Comparison of ENCODE assay signal across 8 cellular contexts in the genomic region with DNA sequence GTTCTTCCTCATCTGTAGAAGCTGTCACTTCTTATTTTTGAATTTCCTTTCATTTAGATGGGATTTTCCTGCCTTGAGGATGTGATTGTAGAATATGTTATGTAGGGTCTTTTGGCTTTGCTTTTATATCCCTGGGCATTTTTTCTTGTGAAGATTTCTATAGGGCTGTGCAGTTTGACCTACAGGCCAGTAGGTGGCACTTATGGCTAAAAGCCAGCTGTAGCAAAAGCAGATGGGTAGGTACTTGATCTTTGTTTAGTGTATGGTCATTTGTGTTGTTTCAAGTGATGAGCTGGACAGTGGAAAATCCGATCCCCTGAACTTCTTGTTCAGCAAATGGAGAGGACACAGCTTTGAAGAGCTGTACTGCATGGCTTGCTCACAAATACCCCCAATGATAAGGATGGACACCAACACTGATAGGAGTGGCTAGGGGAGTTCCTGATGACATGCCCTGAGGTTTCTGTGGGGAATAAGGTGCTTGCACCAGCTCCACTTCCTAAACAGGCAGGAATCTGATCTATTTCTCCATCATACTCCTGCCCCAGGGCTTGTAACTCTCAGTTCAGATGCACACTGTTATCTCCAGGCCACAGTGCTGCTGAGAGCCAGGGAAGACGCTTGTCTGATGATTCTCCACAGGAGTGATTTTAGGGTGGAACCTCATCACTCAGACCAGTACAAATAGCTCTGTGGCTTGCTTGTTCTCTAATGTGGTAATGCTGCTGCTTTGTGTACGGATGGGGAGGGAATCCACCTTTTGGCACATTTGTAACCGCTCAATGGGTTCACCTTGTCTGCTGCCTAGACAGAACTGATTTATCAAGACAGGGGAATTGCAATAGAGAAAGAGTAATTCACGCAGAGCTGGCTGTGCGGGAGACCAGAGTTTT.
A peak's percentile ranks its signal among the peaks of the same experiment; 100 is the strongest.
DNase-seq lines count a peak whose midpoint lies in the region; ATAC-seq lines count a peak whose summit lies in the region.

No MANE protein-coding gene starts in this region.

- H3K4me3 Mint-ChIP-seq in CD4-positive, alpha-beta memory T cell: no peak overlapping the region

- no peaks in the 10 kb centered on the region for H3K4me1 ChIP-seq in CD4-positive, alpha-beta memory T cell (ENCODE audit: insufficient read depth, low read length)

- H3K27ac ChIP-seq in CD4-positive, alpha-beta memory T cell (ENCODE audit: low read depth, low read length): no peak overlapping the region

- H3K27me3 ChIP-seq in CD4-positive, alpha-beta memory T cell (ENCODE audit: insufficient read depth, low read length): no peaks in the 10 kb centered on the region

- ATAC-seq in GM19324 (IDR thresholded peaks at IDR 0.05; ENCODE audit: low FRiP score, unreplicated experiment): peak; percentile 75
- ATAC-seq in HG03432 (IDR thresholded peaks at IDR 0.05; ENCODE audit: unreplicated experiment): peak; percentile 87

- H3K36me3 Mint-ChIP-seq in CD4-positive, alpha-beta memory T cell: no peaks in the 10 kb centered on the region

- intact Hi-C loops in CD4-positive, alpha-beta memory T cell (cut with micrococcal nuclease): no loop called here

- CTCF ChIA-PET in CD4-positive, alpha-beta memory T cell (lab: Charles Lee; ENCODE audit: partially characterized antibody): no interaction called here

- no peak overlapping the region for H3K4me3 ChIP-seq in CD4-positive, alpha-beta memory T cell (ENCODE audit: low read length in 2 of 2)

- peaks cover 0 to 2% (median 0%) of the 10 kb centered on the region in 8 donors for H3K9me3 Mint-ChIP-seq in CD4-positive, alpha-beta memory T cell

- DNase-seq in COLO829 (ENCODE audit: low spot score): peak; percentile 6
- DNase-seq in SHP77 (lab: John Stamatoyannopoulos, UW): peak; percentile 10 to 20
- peak; percentile 32 for DNase-seq in iPS-NIHi7 (ENCODE audit: extremely low spot score)
- DNase-seq in amygdala (lab: John Stamatoyannopoulos, UW): no peak
- no peak for DNase-seq in CD4-positive, alpha-beta memory T cell
- DNase-seq in activated CD4-positive, alpha-beta T cell treated with anti-CD3 and anti-CD28 coated beads for 48 hours: no peak

- H3K4me1 Mint-ChIP-seq in CD4-positive, alpha-beta memory T cell: no peaks in the 10 kb centered on the region

- peak overlapping the region in 2 of 7 donors; percentile 14 to 28 for H3K27ac Mint-ChIP-seq in CD4-positive, alpha-beta memory T cell

- H3K27me3 Mint-ChIP-seq in CD4-positive, alpha-beta memory T cell: no peaks in the 10 kb centered on the region

- no peaks in the 10 kb centered on the region for H3K36me3 ChIP-seq in CD4-positive, alpha-beta memory T cell (ENCODE audit: insufficient read depth, low read length)

- no peaks in the 10 kb centered on the region for H3K9me3 ChIP-seq in CD4-positive, alpha-beta memory T cell (ENCODE audit: control insufficient read depth in 1 of 2, low read length in 2 of 2)

- POLR2A ChIA-PET in CD4-positive, alpha-beta memory T cell (lab: Charles Lee; ENCODE audit: partially characterized antibody): no interaction called here

Comparison
In these comparisons a context has a peak if more than half of its experiments do, and no peak if none do; other contexts are left out.
1. DNase-seq: peak in COLO829 (single experiment), SHP77 (2 of 2) and iPS-NIHi7 (single experiment); none in amygdala (0 of 56), CD4-positive, alpha-beta memory T cell (0 of 5) and activated CD4-positive, alpha-beta T cell treated with anti-CD3 and anti-CD28 coated beads for 48 hours (single experiment).